In genomic region chr10:3036155-3036554, GRCh38 we compare ENCODE assay signal across 10 cellular contexts. TPM values are rescaled to one million over a fixed set of nuclear protein-coding genes. Genes with fewer than 3 reads are reported as not detected.
DNase-seq lines count a peak whose midpoint lies in the region; ATAC-seq, FAIRE-seq and TF ChIP-seq lines count a peak whose summit lies in the region.
"Had no signal": no experiment of that assay in that cellular context is flagged by ENCODE, and none has a peak within 500 bp of the region (broad histone marks: within the 10 kb centered on the region; RNA-seq: fewer than 3 reads in every experiment).

No MANE protein-coding gene starts in this region.

- intact Hi-C loops in GM12878 (cut with micrococcal nuclease; ENCODE audit: unreplicated experiment) (no loop called here), PC-3 (cut with micrococcal nuclease) (no loop called here)

- no peak for TF ChIP-seq RAD21 in GM12878 (IDR thresholded peaks at IDR 0.05; ENCODE audit: insufficient read depth, low read depth, low read length)

- CTCF ChIA-PET in GM12878 (lab: Yijun Ruan, JAX) (interaction anchor here (0.8 to 1.0 kb wide), 3 partner anchors 8 to 12 kb away, joined by 3 to 4 read pairs (median 4); no protein-coding TSS in a partner anchor), PC-3 (lab: Charles Lee) (no interaction called here)

- peak; percentile 52 for DNase-seq in GM12878 (ENCODE audit: low read depth, low spot score)
- no peak for DNase-seq in dermis blood vessel endothelial cell
- no peak for DNase-seq in NCI-H774 (lab: John Stamatoyannopoulos, UW)
- DNase-seq in PC-3, result no peak
- DNase-seq in NCI-H1694 treated with DMSO at 0.1 percent for 48 hours (lab: John Stamatoyannopoulos, UW), result no peak

- H3K4me2 ChIP-seq in GM12878 (ENCODE audit: control insufficient read depth, insufficient read depth) (peak overlapping the region; percentile 44; the same call in 1 of the 2 replicates), PC-3 (ENCODE audit: low read length) (no peak overlapping the region)
- H3K4me2 ChIP-seq: KMS-11 had no signal

- RAD21 ChIA-PET in GM12878 (lab: Charles Lee; ENCODE audit: unreplicated experiment), result no interaction called here

- ATAC-seq in GM18520 (IDR thresholded peaks at IDR 0.05; ENCODE audit: unreplicated experiment) (peak; percentile 88), GM21526 (IDR thresholded peaks at IDR 0.05; ENCODE audit: low FRiP score, unreplicated experiment) (peak; percentile 98), HG03196 (IDR thresholded peaks at IDR 0.05; ENCODE audit: unreplicated experiment) (peak; percentile 94), GM12878 (peak; percentile 97), PC-3 (no peak)

- peak; percentile 88 for FAIRE-seq in GM12878 (lab: Jason Lieb, UNC)
- FAIRE-seq: G401.6 had no signal

- H4K20me1 ChIP-seq in GM12878 (ENCODE audit: control insufficient read depth, insufficient read depth) (no peaks in the 10 kb centered on the region), PC-3 (ENCODE audit: low read length) (no peaks in the 10 kb centered on the region)

- POLR2A ChIA-PET in GM12878 (lab: Charles Lee), result interaction anchor here (1.1 kb wide), 1 partner anchor 88 kb away, joined by 3 read pairs; no protein-coding TSS in a partner anchor
- POLR2A ChIA-PET in PC-3 (lab: Charles Lee; ENCODE audit: unreplicated experiment), result no interaction called here

- in situ Hi-C loops in GM12878 (cut with MboI), result no loop called here

- TF ChIP-seq CTCF in GM12878 (IDR thresholded peaks at IDR 0.05 in 2 of 3, conservative IDR thresholded peaks at IDR 0.05 in 1 of 3; ENCODE audit: control insufficient read depth in 2 of 3, extremely low read depth in 1 of 3, insufficient read depth in 1 of 3, low read depth in 3 of 3, low read length in 3 of 3) (no peak), PC-3 (conservative IDR thresholded peaks at IDR 0.05; ENCODE audit: low read depth, low read length) (no peak)

- SMC1A ChIA-PET in GM12878 (lab: Charles Lee; ENCODE audit: uncharacterized antibody, unreplicated experiment), result interaction anchor here (0.6 to 0.9 kb wide), 2 partner anchors 108 to 1611 kb away, joined by 3 read pairs; no protein-coding TSS in a partner anchor

- peaks cover 3% of the 10 kb centered on the region; the same call in 1 of the 2 replicates for H3K4me1 ChIP-seq in GM12878 (ENCODE audit: control insufficient read depth, insufficient read depth, low read length)
- H3K4me1 ChIP-seq in PC-3 (ENCODE audit: insufficient read depth, low read length), result no peaks in the 10 kb centered on the region; the same call in 1 of the 2 replicates

- TF ChIP-seq EP300 in GM12878 (IDR thresholded peaks at IDR 0.05; ENCODE audit: borderline replicate concordance in 1 of 2, control insufficient read depth in 1 of 2, low read depth in 2 of 2, low read length in 2 of 2), result peak in 1 of 2 experiments; percentile 59; a peak in 2 of 4 replicates

- H3K27me3 ChIP-seq in GM12878 (replicated peaks in 1 of 2; ENCODE audit: control insufficient read depth in 2 of 2, insufficient read depth in 2 of 2, low read length in 1 of 2), result no peaks in the 10 kb centered on the region
- no peaks in the 10 kb centered on the region for H3K27me3 ChIP-seq in PC-3 (ENCODE audit: low read length)

- H3K9me3 ChIP-seq in GM12878 (replicated peaks; ENCODE audit: control insufficient read depth, insufficient read depth, low read length) (no peaks in the 10 kb centered on the region; the same call in 2 of the 3 replicates), PC-3 (ENCODE audit: low read length) (no peaks in the 10 kb centered on the region)

- no peak for TF ChIP-seq POLR2A in GM12878 (IDR thresholded peaks at IDR 0.05; ENCODE audit: low read depth, low read length)

- H3K4me3 ChIP-seq in GM12878 (no peak overlapping the region), PC-3 (ENCODE audit: low read length) (no peak overlapping the region)

- peak overlapping the region; percentile 27; the same call in 1 of the 2 replicates for H2AFZ ChIP-seq in GM12878 (ENCODE audit: control insufficient read depth, low read depth, low read length)
- no peak overlapping the region for H2AFZ ChIP-seq in PC-3 (ENCODE audit: low read length)

- H3K27ac ChIP-seq in GM12878 (ENCODE audit: control insufficient read depth, insufficient read depth) (no peak overlapping the region), PC-3 (ENCODE audit: low read length) (no peak overlapping the region)
- H3K27ac ChIP-seq: KMS-11 had no signal

- 2% methylated on average over 6 of the region's 6 CpGs for WGBS in GM12878 (ENCODE audit: insufficient coverage, insufficient replicate concordance, low lambda C conversion rate, missing lambda C conversion rate)

- BruUV-seq in GM12878 (replicated peaks; lab: Mats Ljungman, UMichigan) (no TSS peak), PC-3 (replicated peaks; lab: Mats Ljungman, UMichigan) (no TSS peak)

- H3K9ac ChIP-seq in GM12878 (ENCODE audit: control insufficient read depth, insufficient read depth, low read length) (no peak overlapping the region), PC-3 (ENCODE audit: low read length) (no peak overlapping the region)
- H3K9ac ChIP-seq: KMS-11 had no signal

- H3F3A ChIP-seq in PC-3 (ENCODE audit: low read length, unreplicated experiment), result no peaks in the 10 kb centered on the region

- no peaks in the 10 kb centered on the region for H3K79me2 ChIP-seq in GM12878 (ENCODE audit: control insufficient read depth, insufficient read depth, low read length)
- H3K79me2 ChIP-seq in PC-3 (ENCODE audit: low read length), result no peaks in the 10 kb centered on the region

- H3K36me3 ChIP-seq in GM12878 (ENCODE audit: control insufficient read depth in 2 of 2, insufficient read depth in 2 of 2, low read length in 1 of 2), result no peaks in the 10 kb centered on the region
- no peaks in the 10 kb centered on the region for H3K36me3 ChIP-seq in PC-3 (ENCODE audit: low read depth, low read length)

- no peaks in the 10 kb centered on the region for H3K9me2 ChIP-seq in PC-3 (replicated peaks; ENCODE audit: low read length)

TF ChIP-seq in GM12878, 131 proteins besides CTCF, POLR2A, EP300 and RAD21 (continues in another document):
- TF ChIP-seq SPI1 (IDR thresholded peaks at IDR 0.05; ENCODE audit: borderline replicate concordance, insufficient read depth, low read depth, low read length) (peak; percentile 98), NBN (IDR thresholded peaks at IDR 0.05) (peak; percentile 70; the same call in 1 of the 2 replicates), DPF2 (IDR thresholded peaks at IDR 0.05) (peak; percentile 79), MTA2 (IDR thresholded peaks at IDR 0.05; ENCODE audit: low read depth) (peak; percentile 66; the same call in 1 of the 2 replicates), IKZF1 (conservative IDR thresholded peaks at IDR 0.05) (peak; percentile 64), EED (IDR thresholded peaks at IDR 0.05; ENCODE audit: low read depth) (0 out of 2 replicates have a peak, but pooled peaks have one; percentile 41), EGR1 (IDR thresholded peaks at IDR 0.05; ENCODE audit: borderline replicate concordance in 1 of 2, low read depth in 2 of 2, low read length in 2 of 2) (no peak), E2F8 (IDR thresholded peaks at IDR 0.05; ENCODE audit: low read depth, partially characterized antibody) (no peak), BMI1 (IDR thresholded peaks at IDR 0.05; ENCODE audit: borderline replicate concordance) (peak; percentile 67), SUZ12 (IDR thresholded peaks at IDR 0.05; ENCODE audit: unreplicated experiment) (no peak), ZNF24 (IDR thresholded peaks at IDR 0.05) (peak; percentile 36; the same call in 1 of the 2 replicates), GABPA (IDR thresholded peaks at IDR 0.05; ENCODE audit: low read depth) (no peak), IKZF2 (IDR thresholded peaks at IDR 0.05) (peak; percentile 77 to 86), IRF4 (IDR thresholded peaks at IDR 0.05; ENCODE audit: low read depth, low read length) (peak; percentile 79), GATAD2B (conservative IDR thresholded peaks at IDR 0.05; ENCODE audit: low read depth) (0 out of 2 replicates have a peak, but pooled peaks have one; percentile 18)

RNA-seq across cellular contexts. Expression of gene PFKP, which starts 31.2 kb away (rescaled TPM):
- total RNA-seq in GM12878 (2013; cell fraction: nucleolus; rRNA removed), result 462 and 515 TPM in 2 replicates
- 111 and 118 TPM in 2 replicates for total RNA-seq in GM12878 (2014; rRNA removed)
- 69.5 and 79.2 TPM in 2 replicates for total RNA-seq in GM12878 (2014; rRNA removed; fragmentation: Illumina TruSeq; extraction: Trizol)
- 129 and 130 TPM in 2 replicates for total RNA-seq in GM12878 (2021)
- 73.8 TPM for polyA plus RNA-seq in GM12878 (2011; ENCODE audit: low read depth)
- 107 and 145 TPM in 2 replicates for polyA plus RNA-seq in GM12878 (2011; rRNA removed)
- 117 and 136 TPM in 2 replicates for polyA plus RNA-seq in GM12878 (2011; cell fraction: cytosol; rRNA removed)
- polyA plus RNA-seq in GM12878 (2011; cell fraction: nucleus; rRNA removed), result 731 and 734 TPM in 2 replicates
- 117 and 160 TPM in 2 replicates for polyA plus RNA-seq in GM12878 (2012)
- 61.8 and 62.4 TPM in 2 replicates for polyA plus RNA-seq in GM12878 (2014; fragmentation: Illumina TruSeq; extraction: Trizol)
- polyA plus RNA-seq in GM12878 (2014; fragmentation: Nextera tagmentation; extraction: Ambion mirVana), result 10 to 100 TPM; 27.0 to 45.0 TPM
- polyA plus RNA-seq in GM12878 (2014; rRNA removed), result 90.7 and 99.9 TPM in 2 replicates
- 100 to 1,000 TPM; 101 to 111 TPM for polyA plus RNA-seq in GM12878 (2016; fragmentation: Nextera tagmentation; extraction: Ambion mirVana)
- polyA minus RNA-seq in GM12878 (2011; rRNA and poly(A)+ RNA removed), result 99.6 and 153 TPM in 2 replicates
- 77.0 and 77.2 TPM in 2 replicates for polyA minus RNA-seq in GM12878 (2011; cell fraction: cytosol; rRNA and poly(A)+ RNA removed)
- polyA minus RNA-seq in GM12878 (2011; cell fraction: nucleus; rRNA and poly(A)+ RNA removed), result 161 and 211 TPM in 2 replicates
- 228 and 372 TPM in 2 replicates for total RNA-seq in dermis blood vessel endothelial cell
- total RNA-seq in PC-3 (2014; rRNA removed), result 140 and 172 TPM in 2 replicates
